8 cellular contexts compared by ENCODE assay signal in the genomic region with DNA sequence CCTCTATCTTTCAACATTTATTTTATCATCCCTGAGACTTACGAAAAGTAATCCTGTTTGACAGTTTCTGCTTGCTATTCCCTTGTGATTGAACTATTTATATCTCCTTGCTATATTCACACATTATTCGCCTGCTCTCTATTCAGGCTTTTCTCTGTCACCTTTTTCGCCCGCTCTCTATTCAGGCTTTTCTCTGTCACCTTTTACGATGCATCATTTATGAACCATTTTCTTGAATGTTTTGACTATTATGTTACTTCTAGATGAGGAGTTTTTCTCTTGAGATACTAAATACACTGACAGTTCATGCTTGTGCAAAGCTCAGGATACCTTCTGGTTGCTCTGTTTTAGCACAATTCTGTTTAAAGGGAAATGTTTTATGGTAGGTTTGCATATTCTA.
"Had no signal": no experiment of that assay in that cellular context is flagged by ENCODE, and none has a peak within 500 bp of the region (broad histone marks: within the 10 kb centered on the region; RNA-seq: fewer than 3 reads in every experiment).

No MANE protein-coding gene starts in this region.

- DNase-seq: GDM1, GF-D8 had no signal

- H3K4me3 ChIP-seq: GM12878 had no signal

- FAIRE-seq: G401.6, GM12878, GM12891, GM12892, GM18507, GM19239 had no signal
